In genomic region chr5:64680289-64680688, GRCh38 we compare ENCODE assay signal across 13 cellular contexts. TPM values are rescaled to one million over a fixed set of nuclear protein-coding genes. Genes with fewer than 3 reads are reported as not detected.
DNase-seq lines count a peak whose midpoint lies in the region; ATAC-seq and TF ChIP-seq lines count a peak whose summit lies in the region.
"Had no signal": no experiment of that assay in that cellular context is flagged by ENCODE, and none has a peak within 500 bp of the region (broad histone marks: within the 10 kb centered on the region; RNA-seq: fewer than 3 reads in every experiment).

No MANE protein-coding gene starts in this region.

- DNase-seq in DMS114 treated with DMSO at 0.1 percent for 48 hours (lab: John Stamatoyannopoulos, UW; ENCODE audit: unreplicated experiment) (peak; percentile 1), RKO (ENCODE audit: low spot score) (peak; percentile 37), foreskin keratinocyte (peak in 1 of 2 donors; percentile 37), AG08395 (ENCODE audit: low spot score) (no peak), epidermal melanocyte (ENCODE audit: insufficient read length, low spot score) (no peak)
- DNase-seq: activated CD4-positive, alpha-beta memory T cell treated with anti-CD3 and anti-CD28 coated beads, Interleukin-2, amount 10 ng/mL, durations not matched to agents 7 days and 5 days; amygdala; left cardiac atrium; NCI-H2171; occipital lobe had no signal

- H3K4me1 ChIP-seq in foreskin keratinocyte, result no peaks in the 10 kb centered on the region

- no peak overlapping the region for H3K27ac ChIP-seq in foreskin keratinocyte

- peaks cover 32% of the 10 kb centered on the region for H3K27me3 ChIP-seq in foreskin keratinocyte

- ATAC-seq in GM18868 (IDR thresholded peaks at IDR 0.05; ENCODE audit: unreplicated experiment) (peak; percentile 48), foreskin keratinocyte (peak; percentile 80), GM19455 (IDR thresholded peaks at IDR 0.05; ENCODE audit: unreplicated experiment) (no peak)
- ATAC-seq: left cardiac atrium had no signal

- TF ChIP-seq CTCF in foreskin keratinocyte (conservative IDR thresholded peaks at IDR 0.05), result peak; percentile 37

RNA-seq across cellular contexts. Expression of gene SHISAL2B, which starts 10.0 kb away (rescaled TPM):
- not detected in 2 replicates for total RNA-seq in foreskin keratinocyte
- not detected in 2 replicates for polyA plus RNA-seq in foreskin keratinocyte
- total RNA-seq: activated CD4-positive, alpha-beta memory T cell treated with anti-CD3 and anti-CD28 coated beads, Interleukin-2, amount 10 ng/mL, durations not matched to agents 7 days and 5 days; endothelial cell of umbilical vein; left cardiac atrium; occipital lobe had no signal
- polyA plus RNA-seq: endothelial cell of umbilical vein had no signal

Comparison
In these comparisons a context has a peak if more than half of its experiments do, and no peak if none do; other contexts are left out.
1. DNase-seq: peak in DMS114 treated with DMSO at 0.1 percent for 48 hours (single experiment) and RKO (single experiment); none in AG08395 (single experiment) and epidermal melanocyte (single experiment).